1 cellular context compared by ENCODE assay signal in the genomic region with DNA sequence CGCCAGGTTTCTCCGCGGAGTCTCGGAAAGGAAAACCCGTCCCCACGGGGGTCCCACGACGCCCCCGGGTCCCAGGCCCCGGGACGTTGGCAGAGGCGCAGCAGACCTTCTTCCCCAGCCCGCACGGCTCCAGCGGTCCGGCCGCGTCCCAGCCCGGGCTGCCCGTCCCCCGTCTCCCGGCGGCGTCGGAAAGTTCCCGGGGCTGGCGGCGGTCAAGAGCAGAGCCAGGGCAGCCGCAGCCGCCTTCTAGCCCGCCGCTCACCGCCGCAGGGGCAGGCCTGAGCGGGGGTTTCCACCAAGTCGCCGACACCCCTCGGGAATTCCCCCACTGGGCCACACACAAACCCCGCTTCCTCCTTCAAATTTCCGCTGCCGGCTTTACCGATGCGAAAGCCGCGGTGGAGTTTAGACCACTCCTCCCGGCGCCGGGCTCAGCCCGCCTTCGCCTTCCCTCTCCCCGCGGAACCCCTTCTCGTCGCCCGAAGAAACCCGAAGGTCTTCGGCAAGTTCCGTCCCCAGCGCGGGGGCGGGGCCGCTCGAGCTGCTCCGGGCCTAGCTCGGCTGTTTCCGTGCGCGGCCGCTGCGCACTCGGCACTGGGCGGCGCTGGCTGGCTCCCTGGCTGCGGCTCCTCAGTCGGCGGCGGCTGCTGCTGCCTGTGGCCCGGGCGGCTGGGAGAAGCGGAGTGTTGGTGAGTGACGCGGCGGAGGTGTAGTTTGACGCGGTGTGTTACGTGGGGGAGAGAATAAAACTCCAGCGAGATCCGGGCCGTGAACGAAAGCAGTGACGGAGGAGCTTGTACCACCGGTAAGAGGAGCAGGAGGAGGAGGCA.
TF ChIP-seq lines count a peak whose summit lies in the region.

A gene (plus strand): TSS at position 633 of the 830 bp plus-strand sequence. CDS start 25,674 bp downstream, outside the sequence.

TF ChIP-seq in HepG2, 621 proteins besides CTCF, POLR2A, EP300 and RAD21 (continued from another document and continues in another):
- TF ChIP-seq, protein P1, sequence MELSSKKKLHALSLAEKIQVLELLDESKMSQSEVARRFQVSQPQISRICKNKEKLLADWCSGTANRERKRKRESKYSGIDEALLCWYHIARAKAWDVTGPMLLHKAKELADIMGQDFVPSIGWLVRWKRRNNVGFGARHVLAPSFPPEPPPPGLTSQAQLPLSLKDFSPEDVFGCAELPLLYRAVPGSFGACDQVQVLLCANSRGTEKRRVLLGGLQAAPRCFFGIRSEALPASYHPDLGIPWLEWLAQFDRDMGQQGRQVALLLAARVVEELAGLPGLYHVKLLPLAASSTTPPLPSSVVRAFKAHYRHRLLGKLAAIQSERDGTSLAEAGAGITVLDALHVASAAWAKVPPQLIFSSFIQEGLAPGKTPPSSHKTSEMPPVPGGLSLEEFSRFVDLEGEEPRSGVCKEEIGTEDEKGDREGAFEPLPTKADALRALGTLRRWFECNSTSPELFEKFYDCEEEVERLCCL (CRISPR knock-in tag; IDR thresholded peaks at IDR 0.05; ENCODE audit: borderline replicate concordance): no peak
- TF ChIP-seq RBM39 (IDR thresholded peaks at IDR 0.05; ENCODE audit: low read depth, low read length, poor library complexity, severe bottlenecking): peak; percentile 76
- peak; percentile 67 for TF ChIP-seq ZFY (CRISPR knock-in tag; IDR thresholded peaks at IDR 0.05)
- TF ChIP-seq, protein P2, sequence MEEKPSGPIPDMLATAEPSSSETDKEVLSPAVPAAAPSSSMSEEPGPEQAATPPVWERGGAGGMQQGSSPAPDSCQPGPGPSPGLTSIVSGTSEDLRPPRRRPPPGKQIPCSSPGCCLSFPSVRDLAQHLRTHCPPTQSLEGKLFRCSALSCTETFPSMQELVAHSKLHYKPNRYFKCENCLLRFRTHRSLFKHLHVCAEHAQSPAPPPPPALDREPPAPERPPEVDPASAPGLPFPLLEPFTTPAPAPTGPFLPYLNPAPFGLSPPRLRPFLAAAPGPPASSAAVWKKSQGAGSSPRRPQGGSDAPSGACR (CRISPR knock-in tag; IDR thresholded peaks at IDR 0.05): peak; percentile 90
- TF ChIP-seq DMAP1 (CRISPR knock-in tag; IDR thresholded peaks at IDR 0.05): peak; percentile 20; the same call in 1 of the 2 replicates
- TF ChIP-seq ZBTB1 (CRISPR knock-in tag; IDR thresholded peaks at IDR 0.05; ENCODE audit: borderline replicate concordance): no peak
- peak; percentile 69; the same call in 1 of the 2 replicates for TF ChIP-seq ZNF333 (CRISPR knock-in tag; IDR thresholded peaks at IDR 0.05; ENCODE audit: borderline replicate concordance)
- TF ChIP-seq, protein P3, sequence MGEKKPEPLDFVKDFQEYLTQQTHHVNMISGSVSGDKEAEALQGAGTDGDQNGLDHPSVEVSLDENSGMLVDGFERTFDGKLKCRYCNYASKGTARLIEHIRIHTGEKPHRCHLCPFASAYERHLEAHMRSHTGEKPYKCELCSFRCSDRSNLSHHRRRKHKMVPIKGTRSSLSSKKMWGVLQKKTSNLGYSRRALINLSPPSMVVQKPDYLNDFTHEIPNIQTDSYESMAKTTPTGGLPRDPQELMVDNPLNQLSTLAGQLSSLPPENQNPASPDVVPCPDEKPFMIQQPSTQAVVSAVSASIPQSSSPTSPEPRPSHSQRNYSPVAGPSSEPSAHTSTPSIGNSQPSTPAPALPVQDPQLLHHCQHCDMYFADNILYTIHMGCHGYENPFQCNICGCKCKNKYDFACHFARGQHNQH (CRISPR knock-in tag; IDR thresholded peaks at IDR 0.05): no peak; the same call in 1 of the 2 replicates
- TF ChIP-seq MTA1 (CRISPR knock-in tag; IDR thresholded peaks at IDR 0.05; ENCODE audit: borderline replicate concordance): peak; percentile 86
- TF ChIP-seq ZNF629 (CRISPR knock-in tag; conservative IDR thresholded peaks at IDR 0.05): no peak
- TF ChIP-seq ZNF274 (CRISPR knock-in tag; IDR thresholded peaks at IDR 0.05): peak; percentile 95
- no peak for TF ChIP-seq CHCHD3 (CRISPR knock-in tag; IDR thresholded peaks at IDR 0.05)
- peak; percentile 86 for TF ChIP-seq TBL1XR1 (IDR thresholded peaks at IDR 0.05; ENCODE audit: borderline replicate concordance, low read length, partially characterized antibody)
- TF ChIP-seq NR1H2 (CRISPR knock-in tag; IDR thresholded peaks at IDR 0.05; ENCODE audit: borderline replicate concordance, low read depth): peak; percentile 17; the same call in 1 of the 2 replicates
- TF ChIP-seq PHF5A (CRISPR knock-in tag; IDR thresholded peaks at IDR 0.05; ENCODE audit: low read depth, unreplicated experiment): no peak
- TF ChIP-seq ZNF562 (CRISPR knock-in tag; IDR thresholded peaks at IDR 0.05; ENCODE audit: borderline replicate concordance): no peak
- TF ChIP-seq AGO2 (optimal IDR thresholded peaks at IDR 0.05; ENCODE audit: low read depth, low read length): peak; percentile 85
- TF ChIP-seq KAT8 (CRISPR knock-in tag; IDR thresholded peaks at IDR 0.05): no peak; the same call in 1 of the 2 replicates
- peak; percentile 94 for TF ChIP-seq HNRNPLL (IDR thresholded peaks at IDR 0.05; ENCODE audit: low read depth, low read length, poor library complexity, severe bottlenecking)
- no peak for TF ChIP-seq ZNF841 (CRISPR knock-in tag; IDR thresholded peaks at IDR 0.05; ENCODE audit: borderline replicate concordance)
- TF ChIP-seq ZNF446 (CRISPR knock-in tag; IDR thresholded peaks at IDR 0.05): peak; percentile 53
- TF ChIP-seq, protein P4, sequence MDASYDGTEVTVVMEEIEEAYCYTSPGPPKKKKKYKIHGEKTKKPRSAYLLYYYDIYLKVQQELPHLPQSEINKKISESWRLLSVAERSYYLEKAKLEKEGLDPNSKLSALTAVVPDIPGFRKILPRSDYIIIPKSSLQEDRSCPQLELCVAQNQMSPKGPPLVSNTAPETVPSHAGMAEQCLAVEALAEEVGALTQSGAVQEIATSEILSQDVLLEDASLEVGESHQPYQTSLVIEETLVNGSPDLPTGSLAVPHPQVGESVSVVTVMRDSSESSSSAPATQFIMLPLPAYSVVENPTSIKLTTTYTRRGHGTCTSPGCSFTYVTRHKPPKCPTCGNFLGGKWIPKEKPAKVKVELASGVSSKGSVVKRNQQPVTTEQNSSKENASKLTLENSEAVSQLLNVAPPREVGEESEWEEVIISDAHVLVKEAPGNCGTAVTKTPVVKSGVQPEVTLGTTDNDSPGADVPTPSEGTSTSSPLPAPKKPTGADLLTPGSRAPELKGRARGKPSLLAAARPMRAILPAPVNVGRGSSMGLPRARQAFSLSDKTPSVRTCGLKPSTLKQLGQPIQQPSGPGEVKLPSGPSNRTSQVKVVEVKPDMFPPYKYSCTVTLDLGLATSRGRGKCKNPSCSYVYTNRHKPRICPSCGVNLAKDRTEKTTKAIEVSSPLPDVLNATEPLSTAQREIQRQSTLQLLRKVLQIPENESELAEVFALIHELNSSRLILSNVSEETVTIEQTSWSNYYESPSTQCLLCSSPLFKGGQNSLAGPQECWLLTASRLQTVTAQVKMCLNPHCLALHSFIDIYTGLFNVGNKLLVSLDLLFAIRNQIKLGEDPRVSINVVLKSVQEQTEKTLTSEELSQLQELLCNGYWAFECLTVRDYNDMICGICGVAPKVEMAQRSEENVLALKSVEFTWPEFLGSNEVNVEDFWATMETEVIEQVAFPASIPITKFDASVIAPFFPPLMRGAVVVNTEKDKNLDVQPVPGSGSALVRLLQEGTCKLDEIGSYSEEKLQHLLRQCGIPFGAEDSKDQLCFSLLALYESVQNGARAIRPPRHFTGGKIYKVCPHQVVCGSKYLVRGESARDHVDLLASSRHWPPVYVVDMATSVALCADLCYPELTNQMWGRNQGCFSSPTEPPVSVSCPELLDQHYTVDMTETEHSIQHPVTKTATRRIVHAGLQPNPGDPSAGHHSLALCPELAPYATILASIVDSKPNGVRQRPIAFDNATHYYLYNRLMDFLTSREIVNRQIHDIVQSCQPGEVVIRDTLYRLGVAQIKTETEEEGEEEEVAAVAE (CRISPR knock-in tag; IDR thresholded peaks at IDR 0.05; ENCODE audit: borderline replicate concordance): no peak
- TF ChIP-seq, protein P5, sequence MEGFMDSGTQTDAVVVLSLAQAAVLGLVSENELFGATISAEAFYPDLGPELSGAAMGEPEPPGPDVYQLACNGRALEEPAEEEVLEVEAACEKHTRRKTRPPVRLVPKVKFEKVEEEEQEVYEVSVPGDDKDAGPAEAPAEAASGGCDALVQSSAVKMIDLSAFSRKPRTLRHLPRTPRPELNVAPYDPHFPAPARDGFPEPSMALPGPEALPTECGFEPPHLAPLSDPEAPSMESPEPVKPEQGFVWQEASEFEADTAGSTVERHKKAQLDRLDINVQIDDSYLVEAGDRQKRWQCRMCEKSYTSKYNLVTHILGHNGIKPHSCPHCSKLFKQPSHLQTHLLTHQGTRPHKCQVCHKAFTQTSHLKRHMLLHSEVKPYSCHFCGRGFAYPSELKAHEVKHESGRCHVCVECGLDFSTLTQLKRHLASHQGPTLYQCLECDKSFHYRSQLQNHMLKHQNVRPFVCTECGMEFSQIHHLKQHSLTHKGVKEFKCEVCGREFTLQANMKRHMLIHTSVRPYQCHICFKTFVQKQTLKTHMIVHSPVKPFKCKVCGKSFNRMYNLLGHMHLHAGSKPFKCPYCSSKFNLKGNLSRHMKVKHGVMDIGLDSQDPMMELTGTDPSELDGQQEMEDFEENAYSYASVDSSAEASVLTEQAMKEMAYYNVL (CRISPR knock-in tag; IDR thresholded peaks at IDR 0.05; ENCODE audit: borderline replicate concordance): no peak; the same call in 1 of the 2 replicates
- TF ChIP-seq CBX5 (CRISPR knock-in tag; IDR thresholded peaks at IDR 0.05; ENCODE audit: borderline replicate concordance): peak; percentile 14; the same call in 1 of the 2 replicates
- TF ChIP-seq, protein P6, sequence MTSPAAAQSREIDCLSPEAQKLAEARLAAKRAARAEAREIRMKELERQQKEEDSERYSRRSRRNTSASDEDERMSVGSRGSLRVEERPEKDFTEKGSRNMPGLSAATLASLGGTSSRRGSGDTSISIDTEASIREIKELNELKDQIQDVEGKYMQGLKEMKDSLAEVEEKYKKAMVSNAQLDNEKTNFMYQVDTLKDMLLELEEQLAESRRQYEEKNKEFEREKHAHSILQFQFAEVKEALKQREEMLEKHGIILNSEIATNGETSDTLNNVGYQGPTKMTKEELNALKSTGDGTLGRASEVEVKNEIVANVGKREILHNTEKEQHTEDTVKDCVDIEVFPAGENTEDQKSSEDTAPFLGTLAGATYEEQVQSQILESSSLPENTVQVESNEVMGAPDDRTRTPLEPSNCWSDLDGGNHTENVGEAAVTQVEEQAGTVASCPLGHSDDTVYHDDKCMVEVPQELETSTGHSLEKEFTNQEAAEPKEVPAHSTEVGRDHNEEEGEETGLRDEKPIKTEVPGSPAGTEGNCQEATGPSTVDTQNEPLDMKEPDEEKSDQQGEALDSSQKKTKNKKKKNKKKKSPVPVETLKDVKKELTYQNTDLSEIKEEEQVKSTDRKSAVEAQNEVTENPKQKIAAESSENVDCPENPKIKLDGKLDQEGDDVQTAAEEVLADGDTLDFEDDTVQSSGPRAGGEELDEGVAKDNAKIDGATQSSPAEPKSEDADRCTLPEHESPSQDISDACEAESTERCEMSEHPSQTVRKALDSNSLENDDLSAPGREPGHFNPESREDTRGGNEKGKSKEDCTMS (CRISPR knock-in tag; conservative IDR thresholded peaks at IDR 0.05): no peak
- TF ChIP-seq FOXK2 (IDR thresholded peaks at IDR 0.05): 0 out of 2 replicates have a peak, but pooled peaks have one; percentile 4
- TF ChIP-seq, protein P7, sequence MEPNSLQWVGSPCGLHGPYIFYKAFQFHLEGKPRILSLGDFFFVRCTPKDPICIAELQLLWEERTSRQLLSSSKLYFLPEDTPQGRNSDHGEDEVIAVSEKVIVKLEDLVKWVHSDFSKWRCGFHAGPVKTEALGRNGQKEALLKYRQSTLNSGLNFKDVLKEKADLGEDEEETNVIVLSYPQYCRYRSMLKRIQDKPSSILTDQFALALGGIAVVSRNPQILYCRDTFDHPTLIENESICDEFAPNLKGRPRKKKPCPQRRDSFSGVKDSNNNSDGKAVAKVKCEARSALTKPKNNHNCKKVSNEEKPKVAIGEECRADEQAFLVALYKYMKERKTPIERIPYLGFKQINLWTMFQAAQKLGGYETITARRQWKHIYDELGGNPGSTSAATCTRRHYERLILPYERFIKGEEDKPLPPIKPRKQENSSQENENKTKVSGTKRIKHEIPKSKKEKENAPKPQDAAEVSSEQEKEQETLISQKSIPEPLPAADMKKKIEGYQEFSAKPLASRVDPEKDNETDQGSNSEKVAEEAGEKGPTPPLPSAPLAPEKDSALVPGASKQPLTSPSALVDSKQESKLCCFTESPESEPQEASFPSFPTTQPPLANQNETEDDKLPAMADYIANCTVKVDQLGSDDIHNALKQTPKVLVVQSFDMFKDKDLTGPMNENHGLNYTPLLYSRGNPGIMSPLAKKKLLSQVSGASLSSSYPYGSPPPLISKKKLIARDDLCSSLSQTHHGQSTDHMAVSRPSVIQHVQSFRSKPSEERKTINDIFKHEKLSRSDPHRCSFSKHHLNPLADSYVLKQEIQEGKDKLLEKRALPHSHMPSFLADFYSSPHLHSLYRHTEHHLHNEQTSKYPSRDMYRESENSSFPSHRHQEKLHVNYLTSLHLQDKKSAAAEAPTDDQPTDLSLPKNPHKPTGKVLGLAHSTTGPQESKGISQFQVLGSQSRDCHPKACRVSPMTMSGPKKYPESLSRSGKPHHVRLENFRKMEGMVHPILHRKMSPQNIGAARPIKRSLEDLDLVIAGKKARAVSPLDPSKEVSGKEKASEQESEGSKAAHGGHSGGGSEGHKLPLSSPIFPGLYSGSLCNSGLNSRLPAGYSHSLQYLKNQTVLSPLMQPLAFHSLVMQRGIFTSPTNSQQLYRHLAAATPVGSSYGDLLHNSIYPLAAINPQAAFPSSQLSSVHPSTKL (CRISPR knock-in tag; IDR thresholded peaks at IDR 0.05): no peak
- no peak for TF ChIP-seq ZNF773 (CRISPR knock-in tag; IDR thresholded peaks at IDR 0.05; ENCODE audit: borderline replicate concordance)
- peak; percentile 83 for TF ChIP-seq ZNF431 (CRISPR knock-in tag; IDR thresholded peaks at IDR 0.05; ENCODE audit: borderline replicate concordance, low read depth)
- TF ChIP-seq ZNF343 (CRISPR knock-in tag; IDR thresholded peaks at IDR 0.05): peak; percentile 98
